ENCODE assay signal across 1 cellular context in genomic region chr1:219664310-219665029, GRCh38.
TF ChIP-seq lines count a peak whose summit lies in the region.

No MANE protein-coding gene starts in this region.

TF ChIP-seq in HepG2, 621 proteins besides CTCF, POLR2A, EP300 and RAD21:
- TF ChIP-seq ARID3A (IDR thresholded peaks at IDR 0.05; ENCODE audit: low read depth, low read length) (no peak), ZNF263 (CRISPR knock-in tag; IDR thresholded peaks at IDR 0.05) (no peak), ZBTB7B (CRISPR knock-in tag; IDR thresholded peaks at IDR 0.05) (no peak), HDAC1 (CRISPR knock-in tag; IDR thresholded peaks at IDR 0.05) (no peak), ZBTB21 (CRISPR knock-in tag; IDR thresholded peaks at IDR 0.05) (no peak), MIXL1 (CRISPR knock-in tag; IDR thresholded peaks at IDR 0.05) (no peak), JUNB (CRISPR knock-in tag; IDR thresholded peaks at IDR 0.05; ENCODE audit: borderline replicate concordance) (no peak), ZFP62 (CRISPR knock-in tag; IDR thresholded peaks at IDR 0.05) (no peak), KLF12 (CRISPR knock-in tag; IDR thresholded peaks at IDR 0.05; ENCODE audit: borderline replicate concordance) (no peak), DZIP1 (CRISPR knock-in tag; IDR thresholded peaks at IDR 0.05) (no peak)
TF ChIP-seq in HepG2: peak in this region for 0.
